In genomic region chr14:101947904-101948665, GRCh38 we compare ENCODE assay signal across 8 cellular contexts. TPM values are rescaled to one million over a fixed set of nuclear protein-coding genes. Genes with fewer than 3 reads are reported as not detected.
A peak's percentile ranks its signal among the peaks of the same experiment; 100 is the strongest.
DNase-seq lines count a peak whose midpoint lies in the region; ATAC-seq, FAIRE-seq and TF ChIP-seq lines count a peak whose summit lies in the region.

No MANE protein-coding gene starts in this region.

- H3K27me3 Mint-ChIP-seq in astrocyte (ENCODE audit: low read depth, unreplicated experiment): peaks cover 30% of the 10 kb centered on the region

- H3K27ac Mint-ChIP-seq in astrocyte (ENCODE audit: unreplicated experiment): peak overlapping the region; percentile 98

- peaks cover 12% of the 10 kb centered on the region for H3K4me1 ChIP-seq in astrocyte (ENCODE audit: insufficient read depth, low read length)
- H3K4me1 ChIP-seq in right cardiac atrium (ENCODE audit: control insufficient read depth, insufficient read depth, low read length): peaks cover 8% of the 10 kb centered on the region
- peaks cover 13% of the 10 kb centered on the region for H3K4me1 ChIP-seq in psoas muscle

- TF ChIP-seq CTCF in astrocyte (IDR thresholded peaks at IDR 0.05; ENCODE audit: insufficient read depth, low read depth, low read length) (no peak), psoas muscle (IDR thresholded peaks at IDR 0.05) (no peak)

- FAIRE-seq in GM18507 (lab: Jason Lieb, UNC) (peak; percentile 100), astrocyte (lab: Jason Lieb, UNC) (peak; percentile 91), urothelium cell line (lab: Jason Lieb, UNC) (peak; percentile 94)

- H2AFZ ChIP-seq in astrocyte (ENCODE audit: low read depth, low read length): peak overlapping the region; percentile 99

- H3K27ac ChIP-seq in astrocyte (ENCODE audit: low read depth, low read length) (peak overlapping the region; percentile 98), right cardiac atrium (ENCODE audit: low read length) (peak overlapping the region; percentile 98), psoas muscle (peak overlapping the region; percentile 99)

- H3K27me3 ChIP-seq in astrocyte (ENCODE audit: insufficient read depth, low read length): peaks cover 3% of the 10 kb centered on the region
- no peaks in the 10 kb centered on the region for H3K27me3 ChIP-seq in right cardiac atrium (ENCODE audit: control insufficient read depth, insufficient read depth)
- no peaks in the 10 kb centered on the region for H3K27me3 ChIP-seq in psoas muscle (ENCODE audit: insufficient read depth in 3 of 3, low read length in 2 of 3)

- H3K4me1 Mint-ChIP-seq in astrocyte (ENCODE audit: low read depth, unreplicated experiment): peaks cover 5% of the 10 kb centered on the region

- H3K4me3 ChIP-seq in astrocyte (ENCODE audit: insufficient read depth, low read depth, low read length) (peak overlapping the region; percentile 78), right cardiac atrium (ENCODE audit: low read length) (peak overlapping the region; percentile 76), psoas muscle (peak overlapping the region; percentile 97)

- H3K4me2 ChIP-seq in astrocyte (ENCODE audit: low read length): peak overlapping the region; percentile 95

- H3K9me3 Mint-ChIP-seq in astrocyte (ENCODE audit: unreplicated experiment): no peaks in the 10 kb centered on the region

- WGBS in right cardiac atrium: under 1% methylated on average over 53 of the region's 53 CpGs
- WGBS in psoas muscle, 3 donors: 0% methylated on average over 47 to 53 of the region's 53 CpGs

- no peaks in the 10 kb centered on the region for H4K20me1 ChIP-seq in astrocyte (ENCODE audit: insufficient read depth, low read length)

- H3K36me3 ChIP-seq in astrocyte (ENCODE audit: insufficient read depth, low read length): no peaks in the 10 kb centered on the region
- no peaks in the 10 kb centered on the region for H3K36me3 ChIP-seq in psoas muscle (ENCODE audit: insufficient read depth in 1 of 2, low read depth in 1 of 2)

- peak overlapping the region; percentile 94 for H3K9ac ChIP-seq in astrocyte (ENCODE audit: low read length)

- intact Hi-C loops in right cardiac atrium (cut with DNase I) (loop anchor here in 1 of 4 donors (5.0 kb wide), 1 partner anchor 176 kb away; no protein-coding TSS in a partner anchor), psoas muscle (cut with DNase I) (loop anchor here (5.0 to 10.0 kb wide), 3 partner anchors 153 to 181 kb away; no protein-coding TSS in a partner anchor)

- H3K36me3 Mint-ChIP-seq in astrocyte (ENCODE audit: low read depth, unreplicated experiment): peaks cover 2% of the 10 kb centered on the region

- peak overlapping the region; percentile 90 for H3K4me3 Mint-ChIP-seq in astrocyte (ENCODE audit: unreplicated experiment)

- ATAC-seq in HG02973 (IDR thresholded peaks at IDR 0.05; ENCODE audit: unreplicated experiment) (peak; percentile 95), right cardiac atrium (peak; percentile 99), psoas muscle (peak; percentile 97 to 99 (median 99))

- H3K9me3 ChIP-seq in astrocyte (ENCODE audit: insufficient read depth, low read depth, low read length) (no peaks in the 10 kb centered on the region), right cardiac atrium (ENCODE audit: control insufficient read depth, low read length) (no peaks in the 10 kb centered on the region), psoas muscle (no peaks in the 10 kb centered on the region)

- peak; percentile 98 for DNase-seq in GM18507 (ENCODE audit: extremely low spot score, insufficient read length, low read depth)
- DNase-seq in NCI-H1930 (lab: John Stamatoyannopoulos, UW): peak; percentile 99
- DNase-seq in T-helper 22 cell (ENCODE audit: low read depth): peak; percentile 100
- peak; percentile 99 for DNase-seq in astrocyte (ENCODE audit: low read depth)
- DNase-seq in right cardiac atrium: peak; percentile 100
- peak; percentile 100 for DNase-seq in psoas muscle
- peak; percentile 97 for DNase-seq in urothelium cell line (ENCODE audit: low spot score)

- H3K79me2 ChIP-seq in astrocyte (ENCODE audit: insufficient read depth, low read length): peaks cover 12% of the 10 kb centered on the region

RNA-seq across cellular contexts. Expression of gene DYNC1H1, which starts 16.3 kb away (rescaled TPM):
- total RNA-seq in astrocyte (561 and 591 TPM in 2 replicates), right cardiac atrium (100 to 1,000 TPM; 287 to 411 (median 341) TPM), psoas muscle (100 to 1,000 TPM; 332 to 634 (median 549) TPM)
- polyA plus RNA-seq in right cardiac atrium (188 TPM), psoas muscle (100 to 1,000 TPM; 117 to 306 (median 228) TPM)

Comparison
In these comparisons a context has a peak if more than half of its experiments do, and no peak if none do; other contexts are left out.
1. Peak in every context shown above with its lines: DNase-seq, ATAC-seq, H3K4me3 ChIP-seq and H3K27ac ChIP-seq.